In genomic region chr13:29428992-29429315, GRCh38 we compare ENCODE assay signal across 11 cellular contexts.
DNase-seq lines count a peak whose midpoint lies in the region; ATAC-seq and TF ChIP-seq lines count a peak whose summit lies in the region.
"Had no signal": no experiment of that assay in that cellular context is flagged by ENCODE, and none has a peak within 500 bp of the region (broad histone marks: within the 10 kb centered on the region; RNA-seq: fewer than 3 reads in every experiment).

No MANE protein-coding gene starts in this region.

- H3K27me3 ChIP-seq in endodermal cell (ENCODE audit: control insufficient read depth, insufficient read depth, low read length, poor library complexity, severe bottlenecking) (peaks cover 38% of the 10 kb centered on the region), transverse colon (peaks cover 53% of the 10 kb centered on the region), PC-3 (ENCODE audit: low read length) (peaks cover 66% of the 10 kb centered on the region)

- in situ Hi-C loops in transverse colon (cut with MboI; ENCODE audit: low pct_ligation_motif_present in 1 of 4, low pct_unique_long_range_greater_than_20kb in 1 of 4, low sequenced_read_pairs in 3 of 4) = no loop called here

- no peak overlapping the region for H3K4me2 ChIP-seq in PC-3 (ENCODE audit: low read length)

- no peak for TF ChIP-seq EP300 in transverse colon (IDR thresholded peaks at IDR 0.05; ENCODE audit: low read depth)

- H3K79me2 ChIP-seq in PC-3 (ENCODE audit: low read length) = no peaks in the 10 kb centered on the region

- no peak overlapping the region for H3K27ac ChIP-seq in endodermal cell (ENCODE audit: low read depth, low read length)
- peak overlapping the region in 3 of 4 donors; percentile 33 to 73 (median 58) for H3K27ac ChIP-seq in transverse colon
- H3K27ac ChIP-seq in PC-3 (ENCODE audit: low read length) = no peak overlapping the region
- H3K27ac ChIP-seq: SK-N-MC had no signal

- intact Hi-C loops in transverse colon (cut with DNase I; ENCODE audit: low total_unique reads) = no loop called here
- intact Hi-C loops in PC-3 (cut with micrococcal nuclease) = no loop called here

- no peak for TF ChIP-seq POLR2A in transverse colon (IDR thresholded peaks at IDR 0.05)

- H3K9me2 ChIP-seq in PC-3 (replicated peaks; ENCODE audit: low read length) = no peaks in the 10 kb centered on the region

- H4K20me1 ChIP-seq in PC-3 (ENCODE audit: low read length) = no peaks in the 10 kb centered on the region

- H2AFZ ChIP-seq in PC-3 (ENCODE audit: low read length) = no peak overlapping the region

- no peaks in the 10 kb centered on the region for H3K36me3 Mint-ChIP-seq in activated T-cell treated with anti-CD3 and anti-CD28 coated beads, Interleukin-2, amount 50 U/mL, for 72 hours (ENCODE audit: insufficient read depth in 2 of 2)
- no peaks in the 10 kb centered on the region for H3K36me3 Mint-ChIP-seq in endodermal cell (ENCODE audit: low read depth)
- no peaks in the 10 kb centered on the region for H3K36me3 Mint-ChIP-seq in naive B cell

- no peak for DNase-seq in activated T-cell treated with anti-CD3 and anti-CD28 coated beads, Interleukin-2, amount 50 U/mL, for 72 hours
- no peak for DNase-seq in activated T-cell treated with anti-CD3 and anti-CD28 coated beads for 4 hours
- no peak for DNase-seq in endodermal cell
- no peak for DNase-seq in naive B cell
- DNase-seq in transverse colon = no peak
- DNase-seq in PC-3 = no peak
- DNase-seq in midbrain (lab: John Stamatoyannopoulos, UW) = no peak
- DNase-seq: activated CD4-positive, alpha-beta T cell treated with anti-CD3 and anti-CD28 coated beads for 1 hour; stimulated activated naive CD8-positive, alpha-beta T cell treated with anti-CD3 and anti-CD28 coated beads, Interleukin-15, amount 100 ng/mL, for 72 hours had no signal

- CTCF ChIA-PET in PC-3 (lab: Charles Lee) = no interaction called here

- H3K9me3 ChIP-seq in endodermal cell (ENCODE audit: control insufficient read depth, low read length) (no peaks in the 10 kb centered on the region), transverse colon (no peaks in the 10 kb centered on the region), PC-3 (ENCODE audit: low read length) (no peaks in the 10 kb centered on the region)

- H3K9ac ChIP-seq in endodermal cell (ENCODE audit: extremely low read depth, low read length, poor library complexity, severe bottlenecking) = no peak overlapping the region
- no peak overlapping the region for H3K9ac ChIP-seq in PC-3 (ENCODE audit: low read length)

- no peak for ATAC-seq in activated T-cell treated with anti-CD3 and anti-CD28 coated beads, Interleukin-2, amount 50 U/mL, for 72 hours (replicated peaks in 1 of 2)
- ATAC-seq in naive B cell (ENCODE audit: low read depth in 2 of 2) (no peak), PC-3 (no peak), HG02981 (IDR thresholded peaks at IDR 0.05; ENCODE audit: unreplicated experiment) (no peak)
- ATAC-seq: stimulated activated naive CD8-positive, alpha-beta T cell treated with anti-CD3 and anti-CD28 coated beads, Interleukin-15, amount 100 ng/mL, for 72 hours had no signal

- peaks cover 10% of the 10 kb centered on the region for H3K4me1 ChIP-seq in endodermal cell (ENCODE audit: control insufficient read depth, insufficient read depth, low read length)
- peaks cover 0 to 13% (median 0%) of the 10 kb centered on the region in 4 donors for H3K4me1 ChIP-seq in transverse colon
- no peaks in the 10 kb centered on the region for H3K4me1 ChIP-seq in PC-3 (ENCODE audit: insufficient read depth, low read length)

- TF ChIP-seq CTCF in endodermal cell (conservative IDR thresholded peaks at IDR 0.05) = no peak
- no peak for TF ChIP-seq CTCF in transverse colon (IDR thresholded peaks at IDR 0.05)
- no peak for TF ChIP-seq CTCF in PC-3 (conservative IDR thresholded peaks at IDR 0.05; ENCODE audit: low read depth, low read length)

- peak overlapping the region; percentile 25 to 52 for H3K4me3 Mint-ChIP-seq in activated T-cell treated with anti-CD3 and anti-CD28 coated beads, Interleukin-2, amount 50 U/mL, for 72 hours
- H3K4me3 Mint-ChIP-seq in endodermal cell (peak overlapping the region; percentile 67), naive B cell (peak overlapping the region in 6 of 8 donors; percentile 12 to 72 (median 60))

- H3K4me1 Mint-ChIP-seq in activated T-cell treated with anti-CD3 and anti-CD28 coated beads, Interleukin-2, amount 50 U/mL, for 72 hours (ENCODE audit: low read depth) = peaks cover 5% of the 10 kb centered on the region
- H3K4me1 Mint-ChIP-seq in endodermal cell = peaks cover 28% of the 10 kb centered on the region
- peaks cover 4 to 8% (median 6%) of the 10 kb centered on the region in 3 donors for H3K4me1 Mint-ChIP-seq in naive B cell

- no peaks in the 10 kb centered on the region for H3F3A ChIP-seq in PC-3 (ENCODE audit: low read length, unreplicated experiment)

- H3K27me3 Mint-ChIP-seq in activated T-cell treated with anti-CD3 and anti-CD28 coated beads, Interleukin-2, amount 50 U/mL, for 72 hours (ENCODE audit: low read depth) = peaks cover 56% of the 10 kb centered on the region
- H3K27me3 Mint-ChIP-seq in endodermal cell (ENCODE audit: insufficient read depth) (peaks cover 37% of the 10 kb centered on the region), naive B cell (peaks cover 42 to 62% (median 51%) of the 10 kb centered on the region in 3 donors)

- H3K27ac Mint-ChIP-seq in activated T-cell treated with anti-CD3 and anti-CD28 coated beads, Interleukin-2, amount 50 U/mL, for 72 hours = no peak overlapping the region
- no peak overlapping the region for H3K27ac Mint-ChIP-seq in endodermal cell
- H3K27ac Mint-ChIP-seq in naive B cell = no peak overlapping the region
- H3K27ac Mint-ChIP-seq: stimulated activated naive CD8-positive, alpha-beta T cell treated with anti-CD3 and anti-CD28 coated beads, Interleukin-15, amount 100 ng/mL, for 72 hours had no signal

- 21% methylated on average over 5 of the region's 5 CpGs; no CpG with 5 or more reads in 1 of the 2 experiments for WGBS in endodermal cell (ENCODE audit: insufficient coverage in 1 of 2, insufficient read length in 1 of 2), 2 experiments
- 17 to 19% methylated on average over 3 to 5 of the region's 5 CpGs for WGBS in transverse colon (ENCODE audit: low coverage in 1 of 2), 2 donors

- no TSS peak for BruUV-seq in PC-3 (replicated peaks; lab: Mats Ljungman, UMichigan)

- peak overlapping the region; percentile 78 for H3K4me3 ChIP-seq in endodermal cell (ENCODE audit: low read length)
- peak overlapping the region in 2 of 4 donors; percentile 21 to 35 for H3K4me3 ChIP-seq in transverse colon
- H3K4me3 ChIP-seq in PC-3 (ENCODE audit: low read length) = no peak overlapping the region
- H3K4me3 ChIP-seq: SK-N-MC had no signal

- POLR2A ChIA-PET in PC-3 (lab: Charles Lee; ENCODE audit: unreplicated experiment) = no interaction called here

- no peaks in the 10 kb centered on the region for H3K36me3 ChIP-seq in endodermal cell (ENCODE audit: control insufficient read depth, insufficient read depth, low read length)
- no peaks in the 10 kb centered on the region for H3K36me3 ChIP-seq in transverse colon
- H3K36me3 ChIP-seq in PC-3 (ENCODE audit: low read depth, low read length) = no peaks in the 10 kb centered on the region

- H3K9me3 Mint-ChIP-seq in activated T-cell treated with anti-CD3 and anti-CD28 coated beads, Interleukin-2, amount 50 U/mL, for 72 hours = no peaks in the 10 kb centered on the region
- H3K9me3 Mint-ChIP-seq in endodermal cell (no peaks in the 10 kb centered on the region), naive B cell (no peaks in the 10 kb centered on the region)
- H3K9me3 Mint-ChIP-seq: stimulated activated naive CD8-positive, alpha-beta T cell treated with anti-CD3 and anti-CD28 coated beads, Interleukin-15, amount 100 ng/mL, for 72 hours had no signal

Comparison
In these comparisons a context has a peak if more than half of its experiments do, and no peak if none do; other contexts are left out.
1. H3K27ac ChIP-seq: peak in transverse colon (3 of 4); none in endodermal cell (single experiment) and PC-3 (single experiment).
2. Peak in every context shown above with its lines, with median percentiles within 50 percentile points of each other: H3K4me3 Mint-ChIP-seq.